ENCODE assay signal across 1 cellular context in genomic region chr10:124093076-124093773, GRCh38.
TF ChIP-seq lines count a peak whose summit lies in the region.

A gene with protein sequence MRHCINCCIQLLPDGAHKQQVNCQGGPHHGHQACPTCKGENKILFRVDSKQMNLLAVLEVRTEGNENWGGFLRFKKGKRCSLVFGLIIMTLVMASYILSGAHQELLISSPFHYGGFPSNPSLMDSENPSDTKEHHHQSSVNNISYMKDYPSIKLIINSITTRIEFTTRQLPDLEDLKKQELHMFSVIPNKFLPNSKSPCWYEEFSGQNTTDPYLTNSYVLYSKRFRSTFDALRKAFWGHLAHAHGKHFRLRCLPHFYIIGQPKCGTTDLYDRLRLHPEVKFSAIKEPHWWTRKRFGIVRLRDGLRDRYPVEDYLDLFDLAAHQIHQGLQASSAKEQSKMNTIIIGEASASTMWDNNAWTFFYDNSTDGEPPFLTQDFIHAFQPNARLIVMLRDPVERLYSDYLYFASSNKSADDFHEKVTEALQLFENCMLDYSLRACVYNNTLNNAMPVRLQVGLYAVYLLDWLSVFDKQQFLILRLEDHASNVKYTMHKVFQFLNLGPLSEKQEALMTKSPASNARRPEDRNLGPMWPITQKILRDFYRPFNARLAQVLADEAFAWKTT (minus strand): TSS chr10:124093598. CDS start chr10:124046212, 47,386 bp downstream.

TF ChIP-seq in HepG2, 621 proteins besides CTCF, POLR2A, EP300 and RAD21 (continued from another document and continues in another):
- no peak for TF ChIP-seq STAT6 (CRISPR knock-in tag; IDR thresholded peaks at IDR 0.05; ENCODE audit: borderline replicate concordance)
- TF ChIP-seq, protein P1, sequence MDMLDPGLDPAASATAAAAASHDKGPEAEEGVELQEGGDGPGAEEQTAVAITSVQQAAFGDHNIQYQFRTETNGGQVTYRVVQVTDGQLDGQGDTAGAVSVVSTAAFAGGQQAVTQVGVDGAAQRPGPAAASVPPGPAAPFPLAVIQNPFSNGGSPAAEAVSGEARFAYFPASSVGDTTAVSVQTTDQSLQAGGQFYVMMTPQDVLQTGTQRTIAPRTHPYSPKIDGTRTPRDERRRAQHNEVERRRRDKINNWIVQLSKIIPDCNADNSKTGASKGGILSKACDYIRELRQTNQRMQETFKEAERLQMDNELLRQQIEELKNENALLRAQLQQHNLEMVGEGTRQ (IDR thresholded peaks at IDR 0.05; ENCODE audit: low read depth, low read length): no peak
- TF ChIP-seq, protein P1 (CRISPR knock-in tag; IDR thresholded peaks at IDR 0.05; ENCODE audit: borderline replicate concordance): no peak
- no peak for TF ChIP-seq ZSCAN9 (CRISPR knock-in tag; IDR thresholded peaks at IDR 0.05; ENCODE audit: borderline replicate concordance)
- peak; percentile 75; the same call in 1 of the 2 replicates for TF ChIP-seq MEIS2 (CRISPR knock-in tag; IDR thresholded peaks at IDR 0.05)
- no peak; the same call in 1 of the 2 replicates for TF ChIP-seq ZNF121 (CRISPR knock-in tag; IDR thresholded peaks at IDR 0.05)
- no peak for TF ChIP-seq ZSCAN5A (CRISPR knock-in tag; IDR thresholded peaks at IDR 0.05; ENCODE audit: borderline replicate concordance)
- no peak for TF ChIP-seq ZNF883 (CRISPR knock-in tag; IDR thresholded peaks at IDR 0.05; ENCODE audit: not compliant biosample characterization)
- TF ChIP-seq ZNF317 (CRISPR knock-in tag; IDR thresholded peaks at IDR 0.05): 0 out of 2 replicates have a peak, but pooled peaks have one; percentile 37
- TF ChIP-seq RORA (CRISPR knock-in tag; IDR thresholded peaks at IDR 0.05): no peak
- TF ChIP-seq ZNF619 (CRISPR knock-in tag; IDR thresholded peaks at IDR 0.05): no peak
- no peak for TF ChIP-seq ZNF781 (CRISPR knock-in tag; IDR thresholded peaks at IDR 0.05; ENCODE audit: borderline replicate concordance, not compliant biosample characterization)
- TF ChIP-seq SIX1 (CRISPR knock-in tag; IDR thresholded peaks at IDR 0.05; ENCODE audit: borderline replicate concordance): no peak
- TF ChIP-seq ZNF33A (CRISPR knock-in tag; IDR thresholded peaks at IDR 0.05; ENCODE audit: borderline replicate concordance): no peak
- no peak for TF ChIP-seq PITX1 (CRISPR knock-in tag; IDR thresholded peaks at IDR 0.05)
- peak; percentile 72 for TF ChIP-seq FOXA3 (CRISPR knock-in tag; IDR thresholded peaks at IDR 0.05)
- TF ChIP-seq YY1 (IDR thresholded peaks at IDR 0.05; ENCODE audit: insufficient read depth, insufficient replicate concordance, low read depth, low read length): no peak
- TF ChIP-seq, protein P2, sequence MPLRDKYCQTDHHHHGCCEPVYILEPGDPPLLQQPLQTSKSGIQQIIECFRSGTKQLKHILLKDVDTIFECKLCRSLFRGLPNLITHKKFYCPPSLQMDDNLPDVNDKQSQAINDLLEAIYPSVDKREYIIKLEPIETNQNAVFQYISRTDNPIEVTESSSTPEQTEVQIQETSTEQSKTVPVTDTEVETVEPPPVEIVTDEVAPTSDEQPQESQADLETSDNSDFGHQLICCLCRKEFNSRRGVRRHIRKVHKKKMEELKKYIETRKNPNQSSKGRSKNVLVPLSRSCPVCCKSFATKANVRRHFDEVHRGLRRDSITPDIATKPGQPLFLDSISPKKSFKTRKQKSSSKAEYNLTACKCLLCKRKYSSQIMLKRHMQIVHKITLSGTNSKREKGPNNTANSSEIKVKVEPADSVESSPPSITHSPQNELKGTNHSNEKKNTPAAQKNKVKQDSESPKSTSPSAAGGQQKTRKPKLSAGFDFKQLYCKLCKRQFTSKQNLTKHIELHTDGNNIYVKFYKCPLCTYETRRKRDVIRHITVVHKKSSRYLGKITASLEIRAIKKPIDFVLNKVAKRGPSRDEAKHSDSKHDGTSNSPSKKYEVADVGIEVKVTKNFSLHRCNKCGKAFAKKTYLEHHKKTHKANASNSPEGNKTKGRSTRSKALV (CRISPR knock-in tag; IDR thresholded peaks at IDR 0.05): no peak
- no peak for TF ChIP-seq ZNF550 (CRISPR knock-in tag; IDR thresholded peaks at IDR 0.05; ENCODE audit: borderline replicate concordance)
- TF ChIP-seq ZNF281 (CRISPR knock-in tag; IDR thresholded peaks at IDR 0.05; ENCODE audit: borderline replicate concordance): peak; percentile 95
- no peak for TF ChIP-seq DR1 (CRISPR knock-in tag; IDR thresholded peaks at IDR 0.05)
- no peak for TF ChIP-seq ZSCAN30 (CRISPR knock-in tag; IDR thresholded peaks at IDR 0.05)
- TF ChIP-seq ZFYVE20 (CRISPR knock-in tag; IDR thresholded peaks at IDR 0.05; ENCODE audit: borderline replicate concordance, low read depth): no peak
- TF ChIP-seq ZNF451 (CRISPR knock-in tag; IDR thresholded peaks at IDR 0.05): no peak
- TF ChIP-seq ATM (IDR thresholded peaks at IDR 0.05; ENCODE audit: borderline replicate concordance): no peak
- no peak for TF ChIP-seq IRF1 (CRISPR knock-in tag; IDR thresholded peaks at IDR 0.05; ENCODE audit: low read depth)
- no peak for TF ChIP-seq ZNF766 (CRISPR knock-in tag; IDR thresholded peaks at IDR 0.05; ENCODE audit: borderline replicate concordance)
- TF ChIP-seq TEAD2 (CRISPR knock-in tag; IDR thresholded peaks at IDR 0.05): no peak
- no peak for TF ChIP-seq ZMYM4 (CRISPR knock-in tag; IDR thresholded peaks at IDR 0.05)
- no peak for TF ChIP-seq JUND (CRISPR knock-in tag; IDR thresholded peaks at IDR 0.05)
- TF ChIP-seq, protein P3, sequence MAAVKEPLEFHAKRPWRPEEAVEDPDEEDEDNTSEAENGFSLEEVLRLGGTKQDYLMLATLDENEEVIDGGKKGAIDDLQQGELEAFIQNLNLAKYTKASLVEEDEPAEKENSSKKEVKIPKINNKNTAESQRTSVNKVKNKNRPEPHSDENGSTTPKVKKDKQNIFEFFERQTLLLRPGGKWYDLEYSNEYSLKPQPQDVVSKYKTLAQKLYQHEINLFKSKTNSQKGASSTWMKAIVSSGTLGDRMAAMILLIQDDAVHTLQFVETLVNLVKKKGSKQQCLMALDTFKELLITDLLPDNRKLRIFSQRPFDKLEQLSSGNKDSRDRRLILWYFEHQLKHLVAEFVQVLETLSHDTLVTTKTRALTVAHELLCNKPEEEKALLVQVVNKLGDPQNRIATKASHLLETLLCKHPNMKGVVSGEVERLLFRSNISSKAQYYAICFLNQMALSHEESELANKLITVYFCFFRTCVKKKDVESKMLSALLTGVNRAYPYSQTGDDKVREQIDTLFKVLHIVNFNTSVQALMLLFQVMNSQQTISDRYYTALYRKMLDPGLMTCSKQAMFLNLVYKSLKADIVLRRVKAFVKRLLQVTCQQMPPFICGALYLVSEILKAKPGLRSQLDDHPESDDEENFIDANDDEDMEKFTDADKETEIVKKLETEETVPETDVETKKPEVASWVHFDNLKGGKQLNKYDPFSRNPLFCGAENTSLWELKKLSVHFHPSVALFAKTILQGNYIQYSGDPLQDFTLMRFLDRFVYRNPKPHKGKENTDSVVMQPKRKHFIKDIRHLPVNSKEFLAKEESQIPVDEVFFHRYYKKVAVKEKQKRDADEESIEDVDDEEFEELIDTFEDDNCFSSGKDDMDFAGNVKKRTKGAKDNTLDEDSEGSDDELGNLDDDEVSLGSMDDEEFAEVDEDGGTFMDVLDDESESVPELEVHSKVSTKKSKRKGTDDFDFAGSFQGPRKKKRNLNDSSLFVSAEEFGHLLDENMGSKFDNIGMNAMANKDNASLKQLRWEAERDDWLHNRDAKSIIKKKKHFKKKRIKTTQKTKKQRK (IDR thresholded peaks at IDR 0.05; ENCODE audit: low read length): no peak
- TF ChIP-seq FOSL1 (CRISPR knock-in tag; IDR thresholded peaks at IDR 0.05; ENCODE audit: borderline replicate concordance): no peak
- no peak for TF ChIP-seq CCDC6 (CRISPR knock-in tag; IDR thresholded peaks at IDR 0.05)
- TF ChIP-seq IKZF1 (IDR thresholded peaks at IDR 0.05): no peak
- TF ChIP-seq ZBED4 (CRISPR knock-in tag; IDR thresholded peaks at IDR 0.05; ENCODE audit: borderline replicate concordance): 0 out of 2 replicates have a peak, but pooled peaks have one; percentile 45
- TF ChIP-seq GATAD1 (CRISPR knock-in tag; IDR thresholded peaks at IDR 0.05): no peak
- TF ChIP-seq ZSCAN21 (CRISPR knock-in tag; IDR thresholded peaks at IDR 0.05; ENCODE audit: borderline replicate concordance): no peak
- TF ChIP-seq, protein P4, sequence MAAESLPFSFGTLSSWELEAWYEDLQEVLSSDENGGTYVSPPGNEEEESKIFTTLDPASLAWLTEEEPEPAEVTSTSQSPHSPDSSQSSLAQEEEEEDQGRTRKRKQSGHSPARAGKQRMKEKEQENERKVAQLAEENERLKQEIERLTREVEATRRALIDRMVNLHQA (CRISPR knock-in tag; IDR thresholded peaks at IDR 0.05): no peak
- TF ChIP-seq ZNF652 (CRISPR knock-in tag; IDR thresholded peaks at IDR 0.05; ENCODE audit: borderline replicate concordance, low read depth): no peak
- no peak for TF ChIP-seq ARHGAP35 (CRISPR knock-in tag; IDR thresholded peaks at IDR 0.05; ENCODE audit: borderline replicate concordance)
